ENCODE assay signal across 8 cellular contexts in the genomic region with DNA sequence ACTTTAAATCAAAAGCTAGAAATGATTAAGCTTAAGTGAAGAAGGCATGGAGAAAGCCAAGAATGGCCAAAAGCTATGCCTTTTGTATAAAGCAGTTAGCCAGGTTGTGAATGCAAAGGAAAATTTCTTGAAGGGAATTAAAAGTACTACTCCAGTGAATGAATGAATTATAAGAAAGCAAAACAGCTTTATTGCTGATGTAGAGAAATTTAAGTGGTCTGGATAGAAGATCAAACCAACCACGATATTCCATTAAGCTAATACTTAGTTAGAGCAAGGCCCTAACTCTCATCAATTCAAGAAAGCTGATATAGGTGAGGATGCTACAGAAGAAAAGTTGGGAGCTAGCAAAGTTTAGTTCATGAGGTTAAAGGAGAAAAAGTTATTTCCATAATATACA.
"Had no signal": no experiment of that assay in that cellular context is flagged by ENCODE, and none has a peak within 500 bp of the region (broad histone marks: within the 10 kb centered on the region; RNA-seq: fewer than 3 reads in every experiment).

No MANE protein-coding gene starts in this region.

- H3K4me3 ChIP-seq: GM23338, HAP-1 had no signal

- H3K9me3 ChIP-seq: HAP-1 had no signal

- H2AFZ ChIP-seq: GM23338 had no signal

- H3K4me1 ChIP-seq: HAP-1 had no signal

- H3K4me2 ChIP-seq: GM23338 had no signal

- H3K36me3 ChIP-seq: HAP-1 had no signal

- ATAC-seq: GM23338, HCT116 had no signal

- H3K27ac ChIP-seq: HL-60 had no signal

- FAIRE-seq: H1 had no signal

- DNase-seq: H7, HFFc6, KG1 had no signal
